Comparison of ENCODE assay signal across 7 cellular contexts in the genomic region with DNA sequence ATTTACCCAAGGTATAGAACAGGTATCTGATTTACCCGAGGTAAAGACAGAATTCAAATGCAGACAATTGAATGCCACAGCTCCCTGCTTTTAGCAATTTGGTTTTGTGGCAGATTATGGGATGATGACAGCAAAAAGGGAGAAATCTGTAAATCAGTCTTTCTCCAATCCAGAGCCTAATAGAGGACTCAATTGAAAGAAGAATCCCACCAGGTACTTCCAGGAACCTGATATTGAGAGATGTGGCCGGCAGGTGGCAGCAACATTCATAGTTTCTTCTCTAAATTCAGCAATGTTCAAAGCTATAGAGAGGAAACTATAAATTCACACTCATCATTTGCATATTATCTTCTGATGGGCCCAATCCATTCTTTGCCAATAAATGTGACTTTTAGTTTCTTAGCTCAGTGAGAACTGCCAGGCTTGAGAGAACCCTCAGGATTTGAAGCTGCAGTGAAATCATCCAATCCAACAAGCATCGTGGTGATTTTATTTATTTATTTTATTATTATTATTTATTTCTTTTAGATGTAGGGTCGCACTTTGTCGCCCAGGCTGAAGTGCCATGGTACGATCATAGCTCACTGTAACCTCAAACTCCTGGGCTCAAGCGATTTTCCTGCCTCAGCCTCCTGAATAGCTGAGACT. TPM values are rescaled to one million over a fixed set of nuclear protein-coding genes. Genes with fewer than 3 reads are reported as not detected.
DNase-seq lines count a peak whose midpoint lies in the region; ATAC-seq, FAIRE-seq and TF ChIP-seq lines count a peak whose summit lies in the region.

No MANE protein-coding gene starts in this region.

- FAIRE-seq in GM12892 (lab: Jason Lieb, UNC) (peak; percentile 86), K562 (lab: Jason Lieb, UNC) (peak; percentile 83)

- CTCF ChIA-PET in K562 (lab: Yijun Ruan, JAX; ENCODE audit: low intra/inter-chr PET ratio): interaction anchor here (0.9 to 2.6 kb wide), 7 partner anchors 111 to 516 kb away, joined by 3 to 17 read pairs (median 3); no protein-coding TSS in a partner anchor

- peaks cover 6 to 7% of the 10 kb centered on the region in 2 experiments; a peak in 3 of 5 replicates for H3K4me1 ChIP-seq in K562 (replicated peaks in 1 of 2; ENCODE audit: control insufficient read depth in 2 of 2, insufficient read depth in 2 of 2, low read length in 2 of 2)

- H3K36me3 ChIP-seq in K562 (ENCODE audit: control insufficient read depth, insufficient read depth, low read length): no peaks in the 10 kb centered on the region

- peak; percentile 33 for TF ChIP-seq EP300 in K562 (IDR thresholded peaks at IDR 0.05; ENCODE audit: low read length)

- no peaks in the 10 kb centered on the region for H3K27me3 ChIP-seq in K562 (ENCODE audit: control insufficient read depth in 2 of 2, insufficient read depth in 2 of 2, low read length in 2 of 2)

- no peaks in the 10 kb centered on the region for H3K9me3 ChIP-seq in K562 (replicated peaks; ENCODE audit: control insufficient read depth, insufficient read depth, low read depth, low read length)

- ATAC-seq in K562: peak; percentile 88

- TF ChIP-seq POLR2A in GM12892 (IDR thresholded peaks at IDR 0.05; ENCODE audit: low read depth, low read length): no peak
- TF ChIP-seq POLR2A in K562 (conservative IDR thresholded peaks at IDR 0.05): no peak

- H3K9me1 ChIP-seq in K562 (ENCODE audit: control insufficient read depth, insufficient read depth, low read length): no peaks in the 10 kb centered on the region

- BruUV-seq in K562 (replicated peaks; lab: Mats Ljungman, UMichigan): no TSS peak

- intact Hi-C loops in K562 (cut with micrococcal nuclease): loop anchor here (1.0 to 10.0 kb wide), 4 partner anchors 112 to 517 kb away; a partner anchor contains a TSS

- peak; percentile 65 to 86 (median 77) for TF ChIP-seq CTCF in K562 (IDR thresholded peaks at IDR 0.05 in 2 of 3, conservative IDR thresholded peaks at IDR 0.05 in 1 of 3; ENCODE audit: insufficient read depth in 2 of 3, low read depth in 1 of 3, low read length in 3 of 3)

- H3K9ac ChIP-seq in K562 (ENCODE audit: insufficient read depth in 1 of 2, low read depth in 2 of 2, low read length in 2 of 2): no peak overlapping the region

- no peaks in the 10 kb centered on the region for H4K20me1 ChIP-seq in K562 (replicated peaks; ENCODE audit: control insufficient read depth, insufficient read depth, low read length)

- POLR2A ChIA-PET in K562 (lab: Yijun Ruan, JAX): interaction anchor here (0.5 to 2.6 kb wide), 11 partner anchors 8 to 834 kb away, joined by 3 to 12 read pairs (median 5); a partner anchor contains a TSS

- H3K27ac ChIP-seq in K562 (ENCODE audit: extremely low read depth, low read depth, low read length): no peak overlapping the region

- no peak overlapping the region for H3K4me3 ChIP-seq in K562

- H3K4me2 ChIP-seq in K562 (ENCODE audit: insufficient read depth, low read length): no peak overlapping the region

- in situ Hi-C loops in K562 (cut with MboI): no loop called here

- H3K79me2 ChIP-seq in K562 (ENCODE audit: control insufficient read depth, insufficient read depth, low read length): no peaks in the 10 kb centered on the region

- TF ChIP-seq RAD21 in K562 (CRISPR knock-in tag; conservative IDR thresholded peaks at IDR 0.05 in 1 of 2, IDR thresholded peaks at IDR 0.05 in 1 of 2): peak; percentile 72 to 83

- DNase-seq in GM12892 (ENCODE audit: insufficient read length): no peak
- peak; percentile 39 for DNase-seq in NCI-H2107 (lab: John Stamatoyannopoulos, UW)
- peak; percentile 62 for DNase-seq in UCSD-AML1 (lab: John Stamatoyannopoulos, UW; ENCODE audit: unreplicated experiment)
- peak; percentile 63 to 84 (median 68) for DNase-seq in K562 (ENCODE audit: extremely low read depth in 1 of 4, low spot score in 3 of 4)
- peak; percentile 71 for DNase-seq in islet precursor cell
- peak; percentile 79 to 84 for DNase-seq in stimulated activated CD4-positive, alpha-beta T cell treated with anti-CD3 and anti-CD28 coated beads, Interleukin-2, amount 100 ng/mL, for 24 hours
- no peak for DNase-seq in GF-D8 (lab: John Stamatoyannopoulos, UW)

- no peak overlapping the region for H2AFZ ChIP-seq in K562 (ENCODE audit: low read depth, low read length)

- WGBS in K562 (ENCODE audit: insufficient coverage, low coverage, missing lambda C conversion rate): 30% methylated on average over 7 of the region's 7 CpGs

TF ChIP-seq in K562, 482 proteins besides CTCF, POLR2A, EP300 and RAD21 (continues in another document):
- TF ChIP-seq RCOR1 (IDR thresholded peaks at IDR 0.05; ENCODE audit: borderline replicate concordance in 1 of 2, low read depth in 2 of 2, low read length in 2 of 2) (peak in 1 of 2 experiments; percentile 64; a peak in 1 of 4 replicates), ERF (CRISPR knock-in tag; IDR thresholded peaks at IDR 0.05) (no peak), TBP (optimal IDR thresholded peaks at IDR 0.05; ENCODE audit: low read depth, low read length) (no peak), ZNF124 (CRISPR knock-in tag; IDR thresholded peaks at IDR 0.05) (no peak), CTBP1 (IDR thresholded peaks at IDR 0.05; ENCODE audit: borderline replicate concordance) (no peak), BHLHE40 (IDR thresholded peaks at IDR 0.05; ENCODE audit: low read length) (no peak), SMC3 (conservative IDR thresholded peaks at IDR 0.05; ENCODE audit: insufficient read depth, low read depth, low read length) (peak; percentile 67), ETV6 (IDR thresholded peaks at IDR 0.05; ENCODE audit: borderline replicate concordance in 1 of 2, low read depth in 2 of 2, low read length in 1 of 2) (no peak), ETV6 (CRISPR knock-in tag; IDR thresholded peaks at IDR 0.05; ENCODE audit: borderline replicate concordance) (no peak)
- TF ChIP-seq, protein P1, sequence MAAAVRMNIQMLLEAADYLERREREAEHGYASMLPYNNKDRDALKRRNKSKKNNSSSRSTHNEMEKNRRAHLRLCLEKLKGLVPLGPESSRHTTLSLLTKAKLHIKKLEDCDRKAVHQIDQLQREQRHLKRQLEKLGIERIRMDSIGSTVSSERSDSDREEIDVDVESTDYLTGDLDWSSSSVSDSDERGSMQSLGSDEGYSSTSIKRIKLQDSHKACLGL (CRISPR knock-in tag; IDR thresholded peaks at IDR 0.05; ENCODE audit: borderline replicate concordance, poor library complexity, severe bottlenecking): no peak
- TF ChIP-seq, protein P2, sequence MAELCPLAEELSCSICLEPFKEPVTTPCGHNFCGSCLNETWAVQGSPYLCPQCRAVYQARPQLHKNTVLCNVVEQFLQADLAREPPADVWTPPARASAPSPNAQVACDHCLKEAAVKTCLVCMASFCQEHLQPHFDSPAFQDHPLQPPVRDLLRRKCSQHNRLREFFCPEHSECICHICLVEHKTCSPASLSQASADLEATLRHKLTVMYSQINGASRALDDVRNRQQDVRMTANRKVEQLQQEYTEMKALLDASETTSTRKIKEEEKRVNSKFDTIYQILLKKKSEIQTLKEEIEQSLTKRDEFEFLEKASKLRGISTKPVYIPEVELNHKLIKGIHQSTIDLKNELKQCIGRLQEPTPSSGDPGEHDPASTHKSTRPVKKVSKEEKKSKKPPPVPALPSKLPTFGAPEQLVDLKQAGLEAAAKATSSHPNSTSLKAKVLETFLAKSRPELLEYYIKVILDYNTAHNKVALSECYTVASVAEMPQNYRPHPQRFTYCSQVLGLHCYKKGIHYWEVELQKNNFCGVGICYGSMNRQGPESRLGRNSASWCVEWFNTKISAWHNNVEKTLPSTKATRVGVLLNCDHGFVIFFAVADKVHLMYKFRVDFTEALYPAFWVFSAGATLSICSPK (IDR thresholded peaks at IDR 0.05; ENCODE audit: borderline replicate concordance): no peak

RNA-seq across cellular contexts. Expression of a gene that starts 9.8 kb away (rescaled TPM):
- 13.0 TPM for polyA plus RNA-seq in GM12892 (2012; ENCODE audit: missing spikeins)
- total RNA-seq in K562 (2011; cell fraction: chromatin; rRNA removed; ENCODE audit: low replicate concordance): 24.0 and 41.2 TPM in 2 replicates
- 12.5 and 16.1 TPM in 2 replicates for total RNA-seq in K562 (2011; cell fraction: nucleolus; rRNA removed)
- total RNA-seq in K562 (2011; cell fraction: nucleoplasm; rRNA removed): 26.8 and 45.1 TPM in 2 replicates
- 6.4 and 8.7 TPM in 2 replicates for total RNA-seq in K562 (2014; rRNA removed)
- 13.9 and 18.2 TPM in 2 replicates for total RNA-seq in K562 (2014; rRNA removed; fragmentation: Illumina TruSeq; extraction: Trizol)
- total RNA-seq in K562 (2015; rRNA removed; fragmentation: Illumina TruSeq; extraction: Trizol): 17.5 and 17.7 TPM in 2 replicates
- 28.6 and 34.6 TPM in 2 replicates for total RNA-seq in K562 (2021)
- 11.9 and 14.0 TPM in 2 replicates for polyA plus RNA-seq in K562 (2011; rRNA removed)
- polyA plus RNA-seq in K562 (2011; cell fraction: cytosol; rRNA removed): 9.5 and 18.8 TPM in 2 replicates
- 10.0 and 10.8 TPM in 2 replicates for polyA plus RNA-seq in K562 (2011; cell fraction: nucleus; rRNA removed)
- polyA plus RNA-seq in K562 (2012): 22.7 and 23.1 TPM in 2 replicates
- 37.9 and 43.6 TPM in 2 replicates for polyA plus RNA-seq in K562 (2014; fragmentation: Illumina TruSeq; extraction: Trizol)
- 10 to 100 TPM; 12.8 to 14.2 TPM for polyA plus RNA-seq in K562 (2014; fragmentation: Nextera tagmentation; extraction: Ambion mirVana)
- polyA plus RNA-seq in K562 (2014; rRNA removed): 18.2 and 18.5 TPM in 2 replicates
- polyA minus RNA-seq in K562 (2011; rRNA and poly(A)+ RNA removed): 16.3 and 18.6 TPM in 2 replicates
- polyA minus RNA-seq in K562 (2011; cell fraction: cytosol; rRNA and poly(A)+ RNA removed): 11.1 and 12.5 TPM in 2 replicates
- polyA minus RNA-seq in K562 (2011; cell fraction: nucleus; rRNA and poly(A)+ RNA removed): 4.4 and 7.9 TPM in 2 replicates

RNA-seq across cellular contexts. Expression of a gene that starts 30.9 kb away (rescaled TPM):
- 13.4 TPM for polyA plus RNA-seq in GM12892 (2012; ENCODE audit: missing spikeins)
- 16.8 and 18.9 TPM in 2 replicates for total RNA-seq in K562 (2011; cell fraction: chromatin; rRNA removed; ENCODE audit: low replicate concordance)
- 19.2 and 20.0 TPM in 2 replicates for total RNA-seq in K562 (2011; cell fraction: nucleolus; rRNA removed)
- total RNA-seq in K562 (2011; cell fraction: nucleoplasm; rRNA removed): 25.3 and 28.1 TPM in 2 replicates
- total RNA-seq in K562 (2014; rRNA removed) (22.7 and 23.8 TPM in 2 replicates), K562 (2014; rRNA removed; fragmentation: Illumina TruSeq; extraction: Trizol) (21.1 and 22.0 TPM in 2 replicates), K562 (2015; rRNA removed; fragmentation: Illumina TruSeq; extraction: Trizol) (24.1 and 24.5 TPM in 2 replicates), K562 (2021) (19.1 and 21.0 TPM in 2 replicates)
- polyA plus RNA-seq in K562 (2011; rRNA removed) (28.9 and 33.2 TPM in 2 replicates), K562 (2014; fragmentation: Illumina TruSeq; extraction: Trizol) (23.8 and 25.5 TPM in 2 replicates), K562 (2014; fragmentation: Nextera tagmentation; extraction: Ambion mirVana) (10 to 100 TPM; 38.6 to 50.6 TPM), K562 (2014; rRNA removed) (15.2 and 16.9 TPM in 2 replicates)
- polyA plus RNA-seq in K562 (2011; cell fraction: cytosol; rRNA removed): 38.5 and 46.2 TPM in 2 replicates
- polyA plus RNA-seq in K562 (2011; cell fraction: nucleus; rRNA removed): 24.2 and 34.9 TPM in 2 replicates
- polyA plus RNA-seq in K562 (2012): 25.0 and 32.1 TPM in 2 replicates
- 88.8 and 95.6 TPM in 2 replicates for polyA minus RNA-seq in K562 (2011; rRNA and poly(A)+ RNA removed)
- polyA minus RNA-seq in K562 (2011; cell fraction: cytosol; rRNA and poly(A)+ RNA removed): 22.8 and 25.4 TPM in 2 replicates
- 7.9 and 17.3 TPM in 2 replicates for polyA minus RNA-seq in K562 (2011; cell fraction: nucleus; rRNA and poly(A)+ RNA removed)

Comparison
In these comparisons a context has a peak if more than half of its experiments do, and no peak if none do; other contexts are left out.
1. DNase-seq: peak in NCI-H2107 (single experiment), UCSD-AML1 (single experiment), K562 (4 of 4), islet precursor cell (single experiment) and stimulated activated CD4-positive, alpha-beta T cell treated with anti-CD3 and anti-CD28 coated beads, Interleukin-2, amount 100 ng/mL, for 24 hours (2 of 2); none in GM12892 (single experiment) and GF-D8 (single experiment).